Comparison of ENCODE assay signal across 21 cellular contexts in the genomic region with DNA sequence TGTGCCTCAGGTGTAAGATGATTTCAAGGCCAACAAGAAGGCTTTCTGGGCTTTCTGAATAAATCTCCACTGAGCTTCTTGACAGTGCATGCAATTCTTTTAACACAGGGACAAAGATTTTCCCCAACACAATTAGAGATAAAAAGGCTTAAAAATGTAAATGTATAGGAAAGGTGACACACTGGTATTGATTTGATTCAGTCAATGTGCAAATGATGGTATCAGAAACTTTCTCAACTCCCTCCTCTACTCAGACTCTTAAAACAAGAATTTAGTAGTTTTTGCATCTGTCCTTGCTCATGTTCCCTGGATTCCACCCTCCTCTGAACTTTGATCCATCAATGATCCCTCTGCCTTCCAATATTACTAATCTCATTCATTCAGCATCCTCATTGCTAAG.
"Had no signal": no experiment of that assay in that cellular context is flagged by ENCODE, and none has a peak within 500 bp of the region (broad histone marks: within the 10 kb centered on the region; RNA-seq: fewer than 3 reads in every experiment).

No MANE protein-coding gene starts in this region.

- H3K4me3 ChIP-seq: MG63, SJCRH30 had no signal

- DNase-seq: KBM-7, MG63, NCI-H1092, NCI-H1105 treated with DMSO at 0.1 percent for 48 hours, NCI-H1436, NCI-H187, NCI-H2029, NCI-H2081 treated with DMSO at 0.1 percent for 48 hours, NCI-H2171, NCI-H226, NCI-H446, NCI-H510A, NCI-H524 treated with DMSO at 0.1 percent for 48 hours, NCI-H69, NCI-H774, PC-3, SHP77 treated with DMSO at 0.1 percent for 48 hours, SJCRH30 had no signal

- H3K4me1 ChIP-seq: SJCRH30 had no signal

- H3K9me3 ChIP-seq: MG63, SJCRH30 had no signal

- H3K27ac ChIP-seq: SJCRH30 had no signal

- H3K36me3 ChIP-seq: MG63, SJCRH30 had no signal

- ATAC-seq: Panc1, PC-3, Right ventricle myocardium inferior, SK-N-SH treated with all-trans-retinoic acid at 6 μM for 48 hours had no signal

- H3K27me3 ChIP-seq: MG63, SJCRH30 had no signal
